Comparison of ENCODE assay signal across 17 cellular contexts in genomic region chr15:78244101-78244500, GRCh38. TPM values are rescaled to one million over a fixed set of nuclear protein-coding genes. Genes with fewer than 3 reads are reported as not detected.
"Had no signal": no experiment of that assay in that cellular context is flagged by ENCODE, and none has a peak within 500 bp of the region (broad histone marks: within the 10 kb centered on the region; RNA-seq: fewer than 3 reads in every experiment).

No MANE protein-coding gene starts in this region.

- ATAC-seq: activated T-cell treated with anti-CD3 and anti-CD28 coated beads, Interleukin-2, amount 50 U/mL, for 72 hours; body of pancreas; T-cell had no signal

- FAIRE-seq: colon, endometrium, pancreas had no signal

- H3K9me3 ChIP-seq: body of pancreas, esophagus muscularis mucosa, pancreas, tibial nerve, vagina had no signal

- DNase-seq: activated CD4-positive, alpha-beta T cell treated with anti-CD3 and anti-CD28 coated beads, Interleukin-2, amount 10 ng/mL, durations not matched to agents 7 days and 5 days; activated CD8-positive, alpha-beta memory T cell treated with anti-CD3 and anti-CD28 coated beads, Interleukin-2, amount 50 U/mL, for 48 hours; activated gamma-delta T cell treated with Interleukin-2 at 50 U/mL for 16 hours; activated T-cell treated with anti-CD3 and anti-CD28 coated beads, Interleukin-2, amount 50 U/mL, for 72 hours; stimulated activated CD4-positive, alpha-beta T cell treated with anti-CD3 and anti-CD28 coated beads, Interleukin-15, amount 100 ng/mL, for 24 hours; stimulated activated CD4-positive, alpha-beta T cell treated with anti-CD3 and anti-CD28 coated beads, Interleukin-4, amount 100 ng/mL, for 24 hours; stimulated activated naive CD4-positive, alpha-beta T cell; T-cell; T1000 had no signal

- H3K4me3 ChIP-seq: body of pancreas, esophagus muscularis mucosa, pancreas, tibial nerve, vagina had no signal

- H3K36me3 ChIP-seq: esophagus muscularis mucosa, pancreas, tibial nerve, vagina had no signal

- H3K4me1 ChIP-seq: pancreas, vagina had no signal

- H3K27ac ChIP-seq: body of pancreas, esophagus muscularis mucosa, pancreas, tibial nerve, vagina had no signal

RNA-seq across cellular contexts. Expression of gene ACSBG1, which starts 9.7 kb away (rescaled TPM):
- total RNA-seq: activated CD4-positive, alpha-beta T cell treated with anti-CD3 and anti-CD28 coated beads, Interleukin-2, amount 10 ng/mL, durations not matched to agents 7 days and 5 days; body of pancreas; kidney epithelial cell; T-cell had no signal
